In genomic region chr5:77143998-77144836, GRCh38 we compare ENCODE assay signal across 7 cellular contexts. TPM values are rescaled to one million over a fixed set of nuclear protein-coding genes. Genes with fewer than 3 reads are reported as not detected.
DNase-seq lines count a peak whose midpoint lies in the region; ATAC-seq and TF ChIP-seq lines count a peak whose summit lies in the region.

No MANE protein-coding gene starts in this region.

- ATAC-seq in Right ventricle myocardium superior (ENCODE audit: poor library complexity) (peak; percentile 87), aorta (ENCODE audit: low FRiP score) (peak; percentile 88)

- H3K36me3 ChIP-seq in aorta (ENCODE audit: control insufficient read depth in 1 of 2, insufficient read depth in 2 of 2, low read length in 1 of 2), result no peaks in the 10 kb centered on the region

- 39 to 40% methylated on average over 14 of the region's 14 CpGs for WGBS in aorta, 2 donors

- intact Hi-C loops in Right ventricle myocardium superior (cut with DNase I) (no loop called here), aorta (cut with DNase I) (loop anchor here (1.0 to 10.0 kb wide), 4 partner anchors 71 to 348 kb away; partner anchors contain the start of genes WDR41 (in 2 of the 2) and PDE8B (in 1 of the 2))

- no peak overlapping the region for H3K4me3 ChIP-seq in GM12864 (ENCODE audit: low read depth, low read length)
- H3K4me3 ChIP-seq in aorta (ENCODE audit: low read length in 2 of 2), result no peak overlapping the region

- no peaks in the 10 kb centered on the region for H3K9me3 ChIP-seq in aorta (ENCODE audit: control insufficient read depth, low read length)

- H3K4me1 ChIP-seq in aorta (ENCODE audit: control insufficient read depth in 1 of 2, insufficient read depth in 2 of 2, low read length in 2 of 2), result no peaks in the 10 kb centered on the region

- no peaks in the 10 kb centered on the region for H3K27me3 ChIP-seq in aorta (ENCODE audit: control insufficient read depth in 1 of 2, insufficient read depth in 2 of 2, low read length in 1 of 2)

- DNase-seq in GM12864 (ENCODE audit: low read depth) (peak; percentile 38), LHCN-M2 (ENCODE audit: low read depth) (peak; percentile 56), SKM-1 treated with dmso at 0.1 percent for 144 hours (lab: John Stamatoyannopoulos, UW; ENCODE audit: unreplicated experiment) (peak; percentile 82), Right ventricle myocardium superior (peak; percentile 66), progenitor cell of endocrine pancreas (ENCODE audit: low spot score, unreplicated experiment) (peak; percentile 50), aorta (peak; percentile 82 to 84)
- peak; percentile 46 for DNase-seq in activated naive CD8-positive, alpha-beta T cell treated with anti-CD3 and anti-CD28 coated beads for 36 hours

- peaks cover 2% of the 10 kb centered on the region for H3K36me3 Mint-ChIP-seq in activated naive CD8-positive, alpha-beta T cell treated with anti-CD3 and anti-CD28 coated beads for 36 hours
- peaks cover 3% of the 10 kb centered on the region for H3K36me3 Mint-ChIP-seq in progenitor cell of endocrine pancreas (ENCODE audit: insufficient read depth)

- no peaks in the 10 kb centered on the region for H3K27me3 Mint-ChIP-seq in activated naive CD8-positive, alpha-beta T cell treated with anti-CD3 and anti-CD28 coated beads for 36 hours
- H3K27me3 Mint-ChIP-seq in progenitor cell of endocrine pancreas, result no peaks in the 10 kb centered on the region

- H3K4me3 Mint-ChIP-seq in activated naive CD8-positive, alpha-beta T cell treated with anti-CD3 and anti-CD28 coated beads for 36 hours, result no peak overlapping the region
- H3K4me3 Mint-ChIP-seq in progenitor cell of endocrine pancreas (ENCODE audit: low read depth), result no peak overlapping the region

- no peak overlapping the region for H3K27ac ChIP-seq in aorta (ENCODE audit: low read depth in 1 of 2, low read length in 2 of 2)

- H3K27ac Mint-ChIP-seq in activated naive CD8-positive, alpha-beta T cell treated with anti-CD3 and anti-CD28 coated beads for 36 hours, result no peak overlapping the region
- H3K27ac Mint-ChIP-seq in progenitor cell of endocrine pancreas, result no peak overlapping the region

- H3K9me3 Mint-ChIP-seq in activated naive CD8-positive, alpha-beta T cell treated with anti-CD3 and anti-CD28 coated beads for 36 hours, result no peaks in the 10 kb centered on the region
- no peaks in the 10 kb centered on the region for H3K9me3 Mint-ChIP-seq in progenitor cell of endocrine pancreas (ENCODE audit: low read depth)

- peaks cover 16% of the 10 kb centered on the region for H3K4me1 Mint-ChIP-seq in activated naive CD8-positive, alpha-beta T cell treated with anti-CD3 and anti-CD28 coated beads for 36 hours
- H3K4me1 Mint-ChIP-seq in progenitor cell of endocrine pancreas (ENCODE audit: low read depth), result peaks cover 4% of the 10 kb centered on the region

- TF ChIP-seq CTCF in GM12864 (IDR thresholded peaks at IDR 0.05; ENCODE audit: low read depth, low read length, missing control alignments) (peak; percentile 92), progenitor cell of endocrine pancreas (IDR thresholded peaks at IDR 0.05; ENCODE audit: unreplicated experiment) (peak; percentile 94)

RNA-seq across cellular contexts. Expression of gene ZBED3, which starts 57.1 kb away (rescaled TPM):
- total RNA-seq in LHCN-M2 (2014; rRNA removed) (0.19 and 0.98 TPM in 2 replicates), Right ventricle myocardium superior (3.8 TPM), progenitor cell of endocrine pancreas (37.1 and 38.0 TPM in 2 replicates), aorta (10 to 100 TPM; 11.3 to 11.7 TPM)
- polyA plus RNA-seq in LHCN-M2 (2012), result 1.2 TPM
- total RNA-seq in activated naive CD8-positive, alpha-beta T cell treated with anti-CD3 and anti-CD28 coated beads for 36 hours, result 1 to 10 TPM; 6.3 to 8.0 TPM
- 1 to 10 TPM; 1.6 to 5.0 TPM for polyA plus RNA-seq in aorta
